18 cellular contexts compared by ENCODE assay signal in the genomic region with DNA sequence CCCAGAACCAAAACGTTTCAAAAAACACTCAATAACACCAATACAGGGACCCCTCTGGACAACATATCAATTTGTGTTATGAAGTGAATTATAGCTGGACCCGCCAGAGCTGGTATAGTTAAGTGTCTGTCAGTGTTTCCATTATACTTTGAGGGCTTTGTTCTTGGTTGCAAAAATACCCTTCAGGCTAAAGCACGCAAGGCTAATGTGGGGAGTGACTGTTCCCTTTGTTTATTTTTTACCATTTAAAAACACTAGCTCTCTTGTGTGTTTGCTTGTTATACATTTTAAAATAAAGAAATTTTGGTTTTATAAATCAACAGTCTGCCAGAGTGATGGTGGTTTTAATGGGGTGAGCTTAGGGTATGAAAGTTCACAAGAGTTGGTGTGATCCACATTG.
DNase-seq lines count a peak whose midpoint lies in the region; TF ChIP-seq lines count a peak whose summit lies in the region.
"Had no signal": no experiment of that assay in that cellular context is flagged by ENCODE, and none has a peak within 500 bp of the region (broad histone marks: within the 10 kb centered on the region; RNA-seq: fewer than 3 reads in every experiment).

No MANE protein-coding gene starts in this region.

- H3K27me3 ChIP-seq in tibial artery (no peaks in the 10 kb centered on the region), Caco-2 (replicated peaks; ENCODE audit: control insufficient read depth, insufficient read depth, low read length) (no peaks in the 10 kb centered on the region)
- no peaks in the 10 kb centered on the region for H3K27me3 ChIP-seq in CD8-positive, alpha-beta memory T cell (ENCODE audit: insufficient read depth, low read length, poor library complexity, severe bottlenecking)

- H3K9me3 Mint-ChIP-seq in CD8-positive, alpha-beta memory T cell = peaks cover 0 to 17% (median 3%) of the 10 kb centered on the region in 5 donors
- no peaks in the 10 kb centered on the region for H3K9me3 Mint-ChIP-seq in Caco-2 (ENCODE audit: unreplicated experiment)

- no peaks in the 10 kb centered on the region for H3K4me1 Mint-ChIP-seq in CD8-positive, alpha-beta memory T cell
- H3K4me1 Mint-ChIP-seq in Caco-2 (ENCODE audit: low read depth, unreplicated experiment) = no peaks in the 10 kb centered on the region
- H3K4me1 Mint-ChIP-seq: CD14-positive monocyte, T-cell had no signal

- POLR2A ChIA-PET in CD8-positive, alpha-beta memory T cell (lab: Charles Lee) = no interaction called here
- POLR2A ChIA-PET in Caco-2 (lab: Charles Lee) = no interaction called here

- H3K4me1 ChIP-seq in tibial artery (peaks cover 0 to 68% (median 9%) of the 10 kb centered on the region in 4 donors), Caco-2 (no peaks in the 10 kb centered on the region)
- H3K4me1 ChIP-seq in CD8-positive, alpha-beta memory T cell (ENCODE audit: insufficient read depth, low read length) = no peaks in the 10 kb centered on the region
- H3K4me1 ChIP-seq: A549 had no signal

- intact Hi-C loops in tibial artery (cut with DNase I; ENCODE audit: low total_unique reads) (no loop called here), Caco-2 (cut with micrococcal nuclease; ENCODE audit: unreplicated experiment) (no loop called here)

- H3K4me3 ChIP-seq in tibial artery (no peak overlapping the region), Caco-2 (ENCODE audit: low read depth, low read length) (no peak overlapping the region)
- H3K4me3 ChIP-seq in CD8-positive, alpha-beta memory T cell (ENCODE audit: low read length) = no peak overlapping the region
- H3K4me3 ChIP-seq: A549 had no signal

- no peaks in the 10 kb centered on the region for H3K36me3 ChIP-seq in tibial artery
- H3K36me3 ChIP-seq in CD8-positive, alpha-beta memory T cell (ENCODE audit: insufficient read depth, low read length) = no peaks in the 10 kb centered on the region
- no peaks in the 10 kb centered on the region for H3K36me3 ChIP-seq in Caco-2 (ENCODE audit: control insufficient read depth, insufficient read depth, low read length)

- H3K4me3 Mint-ChIP-seq in CD8-positive, alpha-beta memory T cell = no peak overlapping the region
- H3K4me3 Mint-ChIP-seq in Caco-2 (ENCODE audit: unreplicated experiment) = no peak overlapping the region
- H3K4me3 Mint-ChIP-seq: CD14-positive monocyte, T-cell had no signal

- H3K27ac ChIP-seq in tibial artery = peak overlapping the region; percentile 33 to 68
- H3K27ac ChIP-seq in CD8-positive, alpha-beta memory T cell (ENCODE audit: low read depth, low read length) = no peak overlapping the region
- H3K27ac ChIP-seq: A549, SK-N-MC had no signal

- no peak overlapping the region for H3K27ac Mint-ChIP-seq in CD8-positive, alpha-beta memory T cell
- H3K27ac Mint-ChIP-seq in Caco-2 (ENCODE audit: unreplicated experiment) = no peak overlapping the region
- H3K27ac Mint-ChIP-seq: CD14-positive monocyte, T-cell had no signal

- no peaks in the 10 kb centered on the region for H3K27me3 Mint-ChIP-seq in CD8-positive, alpha-beta memory T cell
- no peaks in the 10 kb centered on the region for H3K27me3 Mint-ChIP-seq in Caco-2 (ENCODE audit: insufficient read depth, unreplicated experiment)
- H3K27me3 Mint-ChIP-seq: T-cell had no signal

- DNase-seq in NCI-H748 (lab: John Stamatoyannopoulos, UW; ENCODE audit: unreplicated experiment) (peak; percentile 50), NCI-H748 treated with DMSO at 0.1 percent for 48 hours (lab: John Stamatoyannopoulos, UW) (no peak), NCI-H345 treated with DMSO at 0.1 percent for 48 hours (lab: John Stamatoyannopoulos, UW; ENCODE audit: unreplicated experiment) (peak; percentile 14), foreskin melanocyte (peak; percentile 85), tibial artery (no peak), inferior parietal cortex (ENCODE audit: extremely low spot score) (no peak), Caco-2 (no peak)
- DNase-seq in CD8-positive, alpha-beta memory T cell = no peak
- DNase-seq: DND-41; GDM1; MV-4-11; NCI-H1930; NCI-H446; NK-92 treated with Interleukin-12 subunit alpha and Interleukin-12 subunit beta, amount 100 ng/mL, for 24 hours; T-cell had no signal

- no peak for TF ChIP-seq CTCF in tibial artery (IDR thresholded peaks at IDR 0.05)
- no peak for TF ChIP-seq CTCF in Caco-2 (IDR thresholded peaks at IDR 0.05; ENCODE audit: insufficient read depth in 1 of 2, low read depth in 1 of 2, low read length in 1 of 2, severe bottlenecking in 1 of 2, unreplicated experiment in 1 of 2)

- BruUV-seq in Caco-2 (replicated peaks; lab: Mats Ljungman, UMichigan) = no TSS peak

- CTCF ChIA-PET in CD8-positive, alpha-beta memory T cell (lab: Charles Lee) = no interaction called here
- CTCF ChIA-PET in Caco-2 (lab: Charles Lee) = no interaction called here

- H3K36me3 Mint-ChIP-seq in CD8-positive, alpha-beta memory T cell = no peaks in the 10 kb centered on the region
- no peaks in the 10 kb centered on the region for H3K36me3 Mint-ChIP-seq in Caco-2 (ENCODE audit: insufficient read depth, unreplicated experiment)
- H3K36me3 Mint-ChIP-seq: CD14-positive monocyte, T-cell had no signal

- H3K9me3 ChIP-seq in tibial artery (no peaks in the 10 kb centered on the region), Caco-2 (no peaks in the 10 kb centered on the region)
- no peaks in the 10 kb centered on the region for H3K9me3 ChIP-seq in CD8-positive, alpha-beta memory T cell (ENCODE audit: low read length)
- H3K9me3 ChIP-seq: A549 had no signal

Comparison
In these comparisons a context has a peak if more than half of its experiments do, and no peak if none do; other contexts are left out.
1. DNase-seq: peak in NCI-H748 (single experiment), NCI-H345 treated with DMSO at 0.1 percent for 48 hours (single experiment) and foreskin melanocyte (single experiment); none in NCI-H748 treated with DMSO at 0.1 percent for 48 hours (single experiment), tibial artery (0 of 2), CD8-positive, alpha-beta memory T cell (0 of 5), inferior parietal cortex (single experiment) and Caco-2 (0 of 2).